Comparison of ENCODE assay signal across 23 cellular contexts in the genomic region with DNA sequence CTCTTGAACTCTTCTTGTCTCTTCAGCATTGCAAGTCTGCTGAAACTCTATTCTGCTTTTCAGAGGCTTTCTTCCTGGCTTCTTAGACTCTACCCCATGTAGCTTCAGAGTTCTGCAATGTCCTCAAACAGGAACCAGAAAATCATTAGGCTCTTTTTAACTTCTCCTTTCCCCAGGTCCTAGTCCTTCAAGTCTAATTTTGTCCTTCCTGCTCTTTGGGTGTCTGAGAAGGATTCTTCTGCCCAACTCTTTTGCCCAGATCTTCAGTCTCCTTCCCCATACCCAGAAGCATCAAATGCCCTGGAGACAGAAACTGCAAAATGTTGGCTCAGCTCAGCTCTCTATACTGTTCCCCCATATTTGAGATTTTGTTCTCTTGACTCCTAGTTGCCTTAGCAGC. TPM values are rescaled to one million over a fixed set of nuclear protein-coding genes. Genes with fewer than 3 reads are reported as not detected.
DNase-seq lines count a peak whose midpoint lies in the region; ATAC-seq and TF ChIP-seq lines count a peak whose summit lies in the region.
"Had no signal": no experiment of that assay in that cellular context is flagged by ENCODE, and none has a peak within 500 bp of the region (broad histone marks: within the 10 kb centered on the region; RNA-seq: fewer than 3 reads in every experiment).

No MANE protein-coding gene starts in this region.

- no peak overlapping the region for H2AFZ ChIP-seq in H9 (ENCODE audit: low read length)

- H2BK5ac ChIP-seq in H9 (ENCODE audit: insufficient read length, low read length) = no peak overlapping the region

- H3K27ac ChIP-seq in H9 (ENCODE audit: insufficient read length, low read depth, low read length) = no peak overlapping the region
- H3K27ac ChIP-seq: gastrocnemius medialis had no signal

- H2BK15ac ChIP-seq in H9 (ENCODE audit: low read depth, low read length) = no peak overlapping the region

- H2BK12ac ChIP-seq in H9 (ENCODE audit: insufficient read length, low read depth, low read length) = no peak overlapping the region

- H3K4me3 Mint-ChIP-seq in dendritic cell treated with granulocyte-macrophage colony-stimulating factor and Interleukin-4, amounts not matched to agents 40 ng/mL and 50 ng/mL, for 4 days = no peak overlapping the region
- H3K4me3 Mint-ChIP-seq in H9 = no peak overlapping the region
- H3K4me3 Mint-ChIP-seq: activated CD8-positive, alpha-beta T cell treated with anti-CD3 and anti-CD28 coated beads, Interleukin-2, amount 10 ng/mL, durations not matched to agents 7 days and 5 days; activated naive CD8-positive, alpha-beta T cell treated with anti-CD3 and anti-CD28 coated beads, Interleukin-2, amount 50 U/mL, for 24 hours; naive B cell; stimulated activated naive CD8-positive, alpha-beta T cell treated with anti-CD3 and anti-CD28 coated beads, Interleukin-15, amount 100 ng/mL, for 72 hours had no signal

- no peak overlapping the region for H3T11ph ChIP-seq in H9 (ENCODE audit: low read length)

- no peaks in the 10 kb centered on the region for H3K27me3 Mint-ChIP-seq in dendritic cell treated with granulocyte-macrophage colony-stimulating factor and Interleukin-4, amounts not matched to agents 40 ng/mL and 50 ng/mL, for 4 days
- peaks cover 26% of the 10 kb centered on the region for H3K27me3 Mint-ChIP-seq in H9 (ENCODE audit: low read depth)

- no peaks in the 10 kb centered on the region for H3K79me1 ChIP-seq in H9 (ENCODE audit: insufficient read depth, low read depth, low read length, poor library complexity, severe bottlenecking)

- H3K56ac ChIP-seq in H9 (ENCODE audit: insufficient read length, low read depth, low read length) = no peak overlapping the region

- H3K4me1 Mint-ChIP-seq in dendritic cell treated with granulocyte-macrophage colony-stimulating factor and Interleukin-4, amounts not matched to agents 40 ng/mL and 50 ng/mL, for 4 days (ENCODE audit: low read depth) = peaks cover 39% of the 10 kb centered on the region
- H3K4me1 Mint-ChIP-seq in H9 = peaks cover 3 to 10% of the 10 kb centered on the region in 2 experiments
- H3K4me1 Mint-ChIP-seq: naive B cell; stimulated activated naive CD8-positive, alpha-beta T cell treated with anti-CD3 and anti-CD28 coated beads, Interleukin-15, amount 100 ng/mL, for 72 hours had no signal

- DNase-seq in Right ventricle myocardium inferior (ENCODE audit: missing footprints) (no peak), cardiac septum (ENCODE audit: low spot score) (no peak), NOMO-1 treated with DMSO at 0.1 percent for 48 hours (lab: John Stamatoyannopoulos, UW; ENCODE audit: unreplicated experiment) (peak; percentile 95), H9 (no peak)
- DNase-seq in stimulated activated CD8-positive, alpha-beta memory T cell treated with anti-CD3 and anti-CD28 coated beads, Interleukin-4, amount 100 ng/mL, for 48 hours = peak; percentile 1
- DNase-seq: activated CD4-positive, alpha-beta T cell treated with anti-CD3 and anti-CD28 coated beads for 1 hour; activated CD8-positive, alpha-beta T cell treated with anti-CD3 and anti-CD28 coated beads, Interleukin-2, amount 10 ng/mL, durations not matched to agents 7 days and 5 days; activated gamma-delta T cell; activated naive CD8-positive, alpha-beta T cell treated with anti-CD3 and anti-CD28 coated beads, Interleukin-2, amount 50 U/mL, for 24 hours; activated T-cell treated with anti-CD3 and anti-CD28 coated beads for 4 hours; gastrocnemius medialis; MM.1S; naive B cell; NCI-H510A; occipital lobe; SHP77 treated with DMSO at 0.1 percent for 48 hours; small intestine had no signal

- no peaks in the 10 kb centered on the region for H4K20me1 ChIP-seq in H9 (ENCODE audit: control insufficient read depth, insufficient read depth, insufficient read length)

- H3K27ac Mint-ChIP-seq in dendritic cell treated with granulocyte-macrophage colony-stimulating factor and Interleukin-4, amounts not matched to agents 40 ng/mL and 50 ng/mL, for 4 days = peak overlapping the region; percentile 75
- no peak overlapping the region for H3K27ac Mint-ChIP-seq in H9
- H3K27ac Mint-ChIP-seq: activated CD8-positive, alpha-beta T cell treated with anti-CD3 and anti-CD28 coated beads, Interleukin-2, amount 10 ng/mL, durations not matched to agents 7 days and 5 days; activated naive CD8-positive, alpha-beta T cell treated with anti-CD3 and anti-CD28 coated beads, Interleukin-2, amount 50 U/mL, for 24 hours; naive B cell; stimulated activated naive CD8-positive, alpha-beta T cell treated with anti-CD3 and anti-CD28 coated beads, Interleukin-15, amount 100 ng/mL, for 72 hours had no signal

- no peaks in the 10 kb centered on the region for H3K4me1 ChIP-seq in H9 (ENCODE audit: insufficient read depth, low read length)

- no peaks in the 10 kb centered on the region for H3K23me2 ChIP-seq in H9 (ENCODE audit: insufficient read length, low read depth, low read length, poor library complexity, severe bottlenecking)

- ATAC-seq in Right ventricle myocardium inferior (peak; percentile 54), GM18861 (IDR thresholded peaks at IDR 0.05; ENCODE audit: unreplicated experiment) (no peak), SK-N-SH treated with all-trans-retinoic acid at 6 μM for 48 hours (no peak)
- ATAC-seq: activated CD8-positive, alpha-beta T cell treated with anti-CD3 and anti-CD28 coated beads, Interleukin-2, amount 10 ng/mL, durations not matched to agents 7 days and 5 days; activated naive CD8-positive, alpha-beta T cell treated with anti-CD3 and anti-CD28 coated beads, Interleukin-2, amount 50 U/mL, for 24 hours; stimulated activated naive CD8-positive, alpha-beta T cell treated with anti-CD3 and anti-CD28 coated beads, Interleukin-15, amount 100 ng/mL, for 72 hours had no signal

- no peak overlapping the region for H3K4me2 ChIP-seq in H9 (ENCODE audit: insufficient read depth, insufficient read length, low read length)

- H2BK20ac ChIP-seq in H9 (ENCODE audit: low read depth, low read length, poor library complexity, severe bottlenecking) = no peak overlapping the region

- H3K23ac ChIP-seq in H9 (ENCODE audit: insufficient read length, low read depth, low read length) = no peak overlapping the region

- H2AK5ac ChIP-seq in H9 (ENCODE audit: insufficient read length, low read length) = no peak overlapping the region

- H3K4ac ChIP-seq in H9 (ENCODE audit: low read depth, low read length) = no peak overlapping the region

- no peak overlapping the region for H3K9ac ChIP-seq in H9 (ENCODE audit: extremely low read depth, insufficient read length, low read length)

- H3K9me3 ChIP-seq in H9 (ENCODE audit: control insufficient read depth, low read depth, low read length) = peaks cover 8% of the 10 kb centered on the region
- H3K9me3 ChIP-seq: gastrocnemius medialis had no signal

- TF ChIP-seq CTCF in H9 (conservative IDR thresholded peaks at IDR 0.05) = no peak

- no peak overlapping the region for H3K18ac ChIP-seq in H9 (ENCODE audit: insufficient read length, low read depth, low read length)

- H3K14ac ChIP-seq in H9 (ENCODE audit: insufficient read depth, low read length) = no peak overlapping the region

- no peaks in the 10 kb centered on the region for H3K36me3 Mint-ChIP-seq in dendritic cell treated with granulocyte-macrophage colony-stimulating factor and Interleukin-4, amounts not matched to agents 40 ng/mL and 50 ng/mL, for 4 days (ENCODE audit: low read depth)
- H3K36me3 Mint-ChIP-seq in H9 (ENCODE audit: insufficient read depth in 1 of 3, low read depth in 3 of 3) = no peaks in the 10 kb centered on the region

- no peak overlapping the region for H4K91ac ChIP-seq in H9 (ENCODE audit: insufficient read length, low read depth, low read length)

- no peak overlapping the region for H4K8ac ChIP-seq in H9 (replicated peaks; ENCODE audit: insufficient read length, low read depth, low read length)

- intact Hi-C loops in Right ventricle myocardium inferior (cut with DNase I) = no loop called here
- intact Hi-C loops in cardiac septum (cut with DNase I) = no loop called here
- intact Hi-C loops in dendritic cell treated with granulocyte-macrophage colony-stimulating factor and Interleukin-4, amounts not matched to agents 40 ng/mL and 50 ng/mL, for 4 days (cut with micrococcal nuclease) = no loop called here

- no peak overlapping the region for H4K5ac ChIP-seq in H9 (ENCODE audit: insufficient read length, low read depth, low read length)

- no peak overlapping the region for H2BK120ac ChIP-seq in H9 (ENCODE audit: low read depth, low read length, poor library complexity, severe bottlenecking)

- H3K79me2 ChIP-seq in H9 (ENCODE audit: insufficient read depth, low read length) = no peaks in the 10 kb centered on the region

- peaks cover 9% of the 10 kb centered on the region for H3K9me3 Mint-ChIP-seq in dendritic cell treated with granulocyte-macrophage colony-stimulating factor and Interleukin-4, amounts not matched to agents 40 ng/mL and 50 ng/mL, for 4 days
- peaks cover 29 to 34% of the 10 kb centered on the region in 2 experiments for H3K9me3 Mint-ChIP-seq in H9

- H3K27me3 ChIP-seq in H9 (ENCODE audit: insufficient read depth, low read length) = no peaks in the 10 kb centered on the region
- H3K27me3 ChIP-seq: gastrocnemius medialis had no signal

TF ChIP-seq in SK-N-SH treated with all-trans-retinoic acid at 6 μM for 48 hours, 23 proteins besides CTCF, POLR2A, EP300 and RAD21:
- TF ChIP-seq BACH2 (CRISPR knock-in tag; IDR thresholded peaks at IDR 0.05; ENCODE audit: borderline replicate concordance) (no peak), CSDC2 (CRISPR knock-in tag; IDR thresholded peaks at IDR 0.05) (no peak), RARB (CRISPR knock-in tag; IDR thresholded peaks at IDR 0.05) (no peak)

RNA-seq across cellular contexts. Expression of gene CALM3, which starts 50.0 kb away (rescaled TPM):
- total RNA-seq in Right ventricle myocardium inferior (378 TPM), cardiac septum (271 TPM), H9 (2021) (339 and 343 TPM in 2 replicates)

RNA-seq across cellular contexts. Expression of gene PNMA8B, which starts 55.5 kb away (rescaled TPM):
- 0.68 TPM for total RNA-seq in Right ventricle myocardium inferior
- 0.75 TPM for total RNA-seq in cardiac septum
- 1.4 and 1.5 TPM in 2 replicates for total RNA-seq in H9 (2021)
- total RNA-seq: H4; T-helper 1 cell treated with Interleukin-12 subunit alpha and Interleukin-12 subunit beta and Interleukin-4 antibody, amounts not matched to agents 30 ng/mL and 1 ng/mL, for 36 hours had no signal

Comparison
In these comparisons a context has a peak if more than half of its experiments do, and no peak if none do; other contexts are left out.
1. DNase-seq: peak in NOMO-1 treated with DMSO at 0.1 percent for 48 hours (single experiment) and stimulated activated CD8-positive, alpha-beta memory T cell treated with anti-CD3 and anti-CD28 coated beads, Interleukin-4, amount 100 ng/mL, for 48 hours (single experiment); none in Right ventricle myocardium inferior (single experiment), cardiac septum (single experiment) and H9 (single experiment).